Comparison of ENCODE assay signal across 15 cellular contexts in genomic region chr12:85985996-85986395, GRCh38.
"Had no signal": no experiment of that assay in that cellular context is flagged by ENCODE, and none has a peak within 500 bp of the region (broad histone marks: within the 10 kb centered on the region; RNA-seq: fewer than 3 reads in every experiment).

No MANE protein-coding gene starts in this region.

- H3K36me3 Mint-ChIP-seq: activated naive CD8-positive, alpha-beta T cell treated with anti-CD3 and anti-CD28 coated beads, Interleukin-2, amount 10 ng/mL, durations not matched to agents 7 days and 5 days; stimulated activated effector memory CD8-positive, alpha-beta T cell treated with anti-CD3 and anti-CD28 coated beads, Interleukin-12 subunit alpha, Interleukin-12 subunit beta, amount 100 ng/mL, for 72 hours had no signal

- H3K27me3 Mint-ChIP-seq: activated CD4-positive, alpha-beta T cell treated with anti-CD3 and anti-CD28 coated beads, Interleukin-2, amount 10 ng/mL, durations not matched to agents 24 days and 14 days; activated naive CD8-positive, alpha-beta T cell treated with anti-CD3 and anti-CD28 coated beads, Interleukin-2, amount 10 ng/mL, durations not matched to agents 7 days and 5 days; brain; central memory CD8-positive, alpha-beta T cell had no signal

- H3K27ac Mint-ChIP-seq: activated CD4-positive, alpha-beta T cell treated with anti-CD3 and anti-CD28 coated beads, Interleukin-2, amount 10 ng/mL, durations not matched to agents 24 days and 14 days; activated naive CD8-positive, alpha-beta T cell treated with anti-CD3 and anti-CD28 coated beads, Interleukin-2, amount 10 ng/mL, durations not matched to agents 7 days and 5 days; brain; natural killer cell; stimulated activated effector memory CD8-positive, alpha-beta T cell treated with anti-CD3 and anti-CD28 coated beads, Interleukin-12 subunit alpha, Interleukin-12 subunit beta, amount 100 ng/mL, for 72 hours had no signal

- H3K9me3 Mint-ChIP-seq: activated CD4-positive, alpha-beta T cell treated with anti-CD3 and anti-CD28 coated beads, Interleukin-2, amount 10 ng/mL, durations not matched to agents 24 days and 14 days; activated naive CD8-positive, alpha-beta T cell treated with anti-CD3 and anti-CD28 coated beads, Interleukin-2, amount 10 ng/mL, durations not matched to agents 7 days and 5 days had no signal

- H3K4me1 Mint-ChIP-seq: activated CD4-positive, alpha-beta T cell treated with anti-CD3 and anti-CD28 coated beads, Interleukin-2, amount 10 ng/mL, durations not matched to agents 24 days and 14 days; activated naive CD8-positive, alpha-beta T cell treated with anti-CD3 and anti-CD28 coated beads, Interleukin-2, amount 10 ng/mL, durations not matched to agents 7 days and 5 days; brain; central memory CD8-positive, alpha-beta T cell; natural killer cell; stimulated activated effector memory CD8-positive, alpha-beta T cell treated with anti-CD3 and anti-CD28 coated beads, Interleukin-12 subunit alpha, Interleukin-12 subunit beta, amount 100 ng/mL, for 72 hours had no signal

- DNase-seq: activated CD4-positive, alpha-beta T cell treated with anti-CD3 and anti-CD28 coated beads, Interleukin-2, amount 10 ng/mL, durations not matched to agents 24 days and 14 days; activated CD4-positive, CD25-positive, alpha-beta regulatory T cell; activated CD8-positive, alpha-beta memory T cell treated with anti-CD3 and anti-CD28 coated beads, Interleukin-2, amount 50 U/mL, for 48 hours; activated naive CD4-positive, alpha-beta T cell; activated naive CD8-positive, alpha-beta T cell treated with anti-CD3 and anti-CD28 coated beads, Interleukin-2, amount 10 ng/mL, durations not matched to agents 7 days and 5 days; left lung; mesenchymal stem cell; natural killer cell had no signal

- H3K4me3 ChIP-seq: coronary artery, esophagus muscularis mucosa, left lung had no signal

- H3K27ac ChIP-seq: coronary artery, esophagus muscularis mucosa, left lung, neutrophil, parathyroid adenoma had no signal

- H3K4me3 Mint-ChIP-seq: activated CD4-positive, alpha-beta T cell treated with anti-CD3 and anti-CD28 coated beads, Interleukin-2, amount 10 ng/mL, durations not matched to agents 24 days and 14 days; activated naive CD8-positive, alpha-beta T cell treated with anti-CD3 and anti-CD28 coated beads, Interleukin-2, amount 10 ng/mL, durations not matched to agents 7 days and 5 days; brain; central memory CD8-positive, alpha-beta T cell; natural killer cell; stimulated activated effector memory CD8-positive, alpha-beta T cell treated with anti-CD3 and anti-CD28 coated beads, Interleukin-12 subunit alpha, Interleukin-12 subunit beta, amount 100 ng/mL, for 72 hours had no signal
